In genomic region chr6:143727035-143727434, GRCh38 we compare ENCODE assay signal across 2 cellular contexts.
TF ChIP-seq lines count a peak whose summit lies in the region.

No MANE protein-coding gene starts in this region.

TF ChIP-seq in HEK293, 187 proteins besides CTCF, POLR2A, EP300 and RAD21 (continued from another document):
- TF ChIP-seq KLF16 (tag by site-specific recombination; IDR thresholded peaks at IDR 0.05) = no peak
- TF ChIP-seq GLIS2 (tag by site-specific recombination; IDR thresholded peaks at IDR 0.05) = no peak
TF ChIP-seq in HEK293: peak in this region for 1.

TF ChIP-seq in K562, 482 proteins besides CTCF, POLR2A, EP300 and RAD21 (continued from another document and continues in another):
- peak; percentile 71 for TF ChIP-seq ARID1B (IDR thresholded peaks at IDR 0.05)
- TF ChIP-seq FOXM1 (IDR thresholded peaks at IDR 0.05; ENCODE audit: low read depth) = 0 out of 2 replicates have a peak, but pooled peaks have one; percentile 24
- TF ChIP-seq FOXM1 (CRISPR knock-in tag; IDR thresholded peaks at IDR 0.05; ENCODE audit: low read depth) = no peak
- no peak for TF ChIP-seq ZKSCAN1 (IDR thresholded peaks at IDR 0.05; ENCODE audit: low read depth, low read length)
- 0 out of 2 replicates have a peak, but pooled peaks have one; percentile 16 for TF ChIP-seq TOE1 (IDR thresholded peaks at IDR 0.05; ENCODE audit: borderline replicate concordance)
- TF ChIP-seq TOE1 (CRISPR knock-in tag; IDR thresholded peaks at IDR 0.05; ENCODE audit: borderline replicate concordance, low read depth) = no peak
- no peak for TF ChIP-seq CLOCK (CRISPR knock-in tag; IDR thresholded peaks at IDR 0.05; ENCODE audit: borderline replicate concordance)
- 0 out of 2 replicates have a peak, but pooled peaks have one; percentile 30 for TF ChIP-seq NCOA1 (IDR thresholded peaks at IDR 0.05; ENCODE audit: low read depth)
- TF ChIP-seq DPF2 (IDR thresholded peaks at IDR 0.05) = peak; percentile 79
- TF ChIP-seq TRIM24 (IDR thresholded peaks at IDR 0.05) = peak; percentile 82 to 83
- no peak for TF ChIP-seq POLR3G (IDR thresholded peaks at IDR 0.05; ENCODE audit: extremely low read depth, insufficient read length, insufficient replicate concordance)
- TF ChIP-seq, protein P1, sequence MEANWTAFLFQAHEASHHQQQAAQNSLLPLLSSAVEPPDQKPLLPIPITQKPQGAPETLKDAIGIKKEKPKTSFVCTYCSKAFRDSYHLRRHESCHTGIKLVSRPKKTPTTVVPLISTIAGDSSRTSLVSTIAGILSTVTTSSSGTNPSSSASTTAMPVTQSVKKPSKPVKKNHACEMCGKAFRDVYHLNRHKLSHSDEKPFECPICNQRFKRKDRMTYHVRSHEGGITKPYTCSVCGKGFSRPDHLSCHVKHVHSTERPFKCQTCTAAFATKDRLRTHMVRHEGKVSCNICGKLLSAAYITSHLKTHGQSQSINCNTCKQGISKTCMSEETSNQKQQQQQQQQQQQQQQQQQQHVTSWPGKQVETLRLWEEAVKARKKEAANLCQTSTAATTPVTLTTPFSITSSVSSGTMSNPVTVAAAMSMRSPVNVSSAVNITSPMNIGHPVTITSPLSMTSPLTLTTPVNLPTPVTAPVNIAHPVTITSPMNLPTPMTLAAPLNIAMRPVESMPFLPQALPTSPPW (CRISPR knock-in tag; IDR thresholded peaks at IDR 0.05) = peak; percentile 53; the same call in 1 of the 2 replicates
- no peak for TF ChIP-seq BDP1 (IDR thresholded peaks at IDR 0.05; ENCODE audit: insufficient read depth, insufficient read length)
- peak; percentile 44; the same call in 1 of the 2 replicates for TF ChIP-seq FOSL1 (tag; conservative IDR thresholded peaks at IDR 0.05)
- TF ChIP-seq, protein P2, sequence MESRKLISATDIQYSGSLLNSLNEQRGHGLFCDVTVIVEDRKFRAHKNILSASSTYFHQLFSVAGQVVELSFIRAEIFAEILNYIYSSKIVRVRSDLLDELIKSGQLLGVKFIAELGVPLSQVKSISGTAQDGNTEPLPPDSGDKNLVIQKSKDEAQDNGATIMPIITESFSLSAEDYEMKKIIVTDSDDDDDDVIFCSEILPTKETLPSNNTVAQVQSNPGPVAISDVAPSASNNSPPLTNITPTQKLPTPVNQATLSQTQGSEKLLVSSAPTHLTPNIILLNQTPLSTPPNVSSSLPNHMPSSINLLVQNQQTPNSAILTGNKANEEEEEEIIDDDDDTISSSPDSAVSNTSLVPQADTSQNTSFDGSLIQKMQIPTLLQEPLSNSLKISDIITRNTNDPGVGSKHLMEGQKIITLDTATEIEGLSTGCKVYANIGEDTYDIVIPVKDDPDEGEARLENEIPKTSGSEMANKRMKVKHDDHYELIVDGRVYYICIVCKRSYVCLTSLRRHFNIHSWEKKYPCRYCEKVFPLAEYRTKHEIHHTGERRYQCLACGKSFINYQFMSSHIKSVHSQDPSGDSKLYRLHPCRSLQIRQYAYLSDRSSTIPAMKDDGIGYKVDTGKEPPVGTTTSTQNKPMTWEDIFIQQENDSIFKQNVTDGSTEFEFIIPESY (CRISPR knock-in tag; IDR thresholded peaks at IDR 0.05) = peak; percentile 49; the same call in 1 of the 2 replicates
- 0 out of 4 replicates have a peak, but pooled peaks of 1 of the 2 experiments have one; percentile 25 for TF ChIP-seq RCOR1 (IDR thresholded peaks at IDR 0.05; ENCODE audit: borderline replicate concordance in 1 of 2, low read depth in 2 of 2, low read length in 2 of 2)
- peak; percentile 43 for TF ChIP-seq NCOR1 (IDR thresholded peaks at IDR 0.05)
- TF ChIP-seq, protein P3, sequence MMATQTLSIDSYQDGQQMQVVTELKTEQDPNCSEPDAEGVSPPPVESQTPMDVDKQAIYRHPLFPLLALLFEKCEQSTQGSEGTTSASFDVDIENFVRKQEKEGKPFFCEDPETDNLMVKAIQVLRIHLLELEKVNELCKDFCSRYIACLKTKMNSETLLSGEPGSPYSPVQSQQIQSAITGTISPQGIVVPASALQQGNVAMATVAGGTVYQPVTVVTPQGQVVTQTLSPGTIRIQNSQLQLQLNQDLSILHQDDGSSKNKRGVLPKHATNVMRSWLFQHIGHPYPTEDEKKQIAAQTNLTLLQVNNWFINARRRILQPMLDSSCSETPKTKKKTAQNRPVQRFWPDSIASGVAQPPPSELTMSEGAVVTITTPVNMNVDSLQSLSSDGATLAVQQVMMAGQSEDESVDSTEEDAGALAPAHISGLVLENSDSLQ (IDR thresholded peaks at IDR 0.05) = peak; percentile 62
- TF ChIP-seq SMARCA4 (IDR thresholded peaks at IDR 0.05) = peak; percentile 69; the same call in 1 of the 2 replicates
- peak in 1 of 2 experiments; percentile 30 for TF ChIP-seq NCOA2 (IDR thresholded peaks at IDR 0.05; ENCODE audit: partially characterized antibody in 2 of 2)
- TF ChIP-seq EGR1 (conservative IDR thresholded peaks at IDR 0.05) = peak; percentile 98
- 0 out of 2 replicates have a peak, but pooled peaks have one; percentile 14 for TF ChIP-seq BCOR (IDR thresholded peaks at IDR 0.05)
- TF ChIP-seq TAL1 (IDR thresholded peaks at IDR 0.05) = no peak
- no peak for TF ChIP-seq CREB5 (CRISPR knock-in tag; IDR thresholded peaks at IDR 0.05)
- peak in 1 of 2 experiments; percentile 9; a peak in 1 of 4 replicates for TF ChIP-seq KDM1A (IDR thresholded peaks at IDR 0.05)
- peak; percentile 48 for TF ChIP-seq MEIS2 (IDR thresholded peaks at IDR 0.05; ENCODE audit: partially characterized antibody)
- no peak for TF ChIP-seq ESRRB (CRISPR knock-in tag; IDR thresholded peaks at IDR 0.05; ENCODE audit: borderline replicate concordance)
- TF ChIP-seq MYBL2 (IDR thresholded peaks at IDR 0.05; ENCODE audit: low read depth) = peak; percentile 61; the same call in 1 of the 2 replicates
- no peak for TF ChIP-seq MYBL2 (CRISPR knock-in tag; IDR thresholded peaks at IDR 0.05; ENCODE audit: borderline replicate concordance)
- no peak for TF ChIP-seq POLR2AphosphoS5 (IDR thresholded peaks at IDR 0.05; ENCODE audit: control insufficient read depth, insufficient read depth, low read depth, low read length)
- TF ChIP-seq CC2D1A (IDR thresholded peaks at IDR 0.05) = peak; percentile 61; the same call in 1 of the 2 replicates
- peak; percentile 30; the same call in 1 of the 2 replicates for TF ChIP-seq EP400 (IDR thresholded peaks at IDR 0.05)
- TF ChIP-seq, protein P4, sequence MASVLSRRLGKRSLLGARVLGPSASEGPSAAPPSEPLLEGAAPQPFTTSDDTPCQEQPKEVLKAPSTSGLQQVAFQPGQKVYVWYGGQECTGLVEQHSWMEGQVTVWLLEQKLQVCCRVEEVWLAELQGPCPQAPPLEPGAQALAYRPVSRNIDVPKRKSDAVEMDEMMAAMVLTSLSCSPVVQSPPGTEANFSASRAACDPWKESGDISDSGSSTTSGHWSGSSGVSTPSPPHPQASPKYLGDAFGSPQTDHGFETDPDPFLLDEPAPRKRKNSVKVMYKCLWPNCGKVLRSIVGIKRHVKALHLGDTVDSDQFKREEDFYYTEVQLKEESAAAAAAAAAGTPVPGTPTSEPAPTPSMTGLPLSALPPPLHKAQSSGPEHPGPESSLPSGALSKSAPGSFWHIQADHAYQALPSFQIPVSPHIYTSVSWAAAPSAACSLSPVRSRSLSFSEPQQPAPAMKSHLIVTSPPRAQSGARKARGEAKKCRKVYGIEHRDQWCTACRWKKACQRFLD (CRISPR knock-in tag; IDR thresholded peaks at IDR 0.05) = peak; percentile 28; the same call in 1 of the 2 replicates
- TF ChIP-seq LEF1 (IDR thresholded peaks at IDR 0.05) = peak; percentile 68; the same call in 1 of the 2 replicates
- peak; percentile 49; the same call in 1 of the 2 replicates for TF ChIP-seq CBFA2T3 (IDR thresholded peaks at IDR 0.05)
- TF ChIP-seq RHOXF2B (CRISPR knock-in tag; conservative IDR thresholded peaks at IDR 0.05) = no peak
- peak; percentile 49; the same call in 1 of the 2 replicates for TF ChIP-seq SMARCE1 (IDR thresholded peaks at IDR 0.05)
- TF ChIP-seq CBX3 (IDR thresholded peaks at IDR 0.05; ENCODE audit: borderline replicate concordance in 1 of 2, low read length in 2 of 2) = peak in 1 of 2 experiments; percentile 58; a peak in 2 of 3 replicates
- no peak for TF ChIP-seq PATZ1 (CRISPR knock-in tag; IDR thresholded peaks at IDR 0.05; ENCODE audit: borderline replicate concordance)
- no peak for TF ChIP-seq PML (IDR thresholded peaks at IDR 0.05; ENCODE audit: low read length)
- peak; percentile 38; the same call in 1 of the 2 replicates for TF ChIP-seq CREM (IDR thresholded peaks at IDR 0.05; ENCODE audit: low read depth)
- TF ChIP-seq DACH1 (IDR thresholded peaks at IDR 0.05; ENCODE audit: partially characterized antibody) = peak; percentile 4
- no peak for TF ChIP-seq E2F8 (IDR thresholded peaks at IDR 0.05; ENCODE audit: low read depth, partially characterized antibody)
- no peak for TF ChIP-seq USF1 (CRISPR knock-in tag; IDR thresholded peaks at IDR 0.05)
- TF ChIP-seq ELF4 (CRISPR knock-in tag; IDR thresholded peaks at IDR 0.05) = no peak
- TF ChIP-seq EHMT2 (IDR thresholded peaks at IDR 0.05) = peak; percentile 50; the same call in 1 of the 2 replicates
- peak; percentile 74; the same call in 1 of the 2 replicates for TF ChIP-seq RNF2 (IDR thresholded peaks at IDR 0.05)
- TF ChIP-seq ZNF445 (CRISPR knock-in tag; IDR thresholded peaks at IDR 0.05; ENCODE audit: low read depth) = 0 out of 2 replicates have a peak, but pooled peaks have one; percentile 28
- no peak for TF ChIP-seq NRF1 (conservative IDR thresholded peaks at IDR 0.05 in 1 of 2, IDR thresholded peaks at IDR 0.05 in 1 of 2)
